Comparison of ENCODE assay signal across 29 cellular contexts in genomic region chr2:27154990-27155615, GRCh38. TPM values are rescaled to one million over a fixed set of nuclear protein-coding genes. Genes with fewer than 3 reads are reported as not detected.
A peak's percentile ranks its signal among the peaks of the same experiment; 100 is the strongest.
DNase-seq lines count a peak whose midpoint lies in the region; ATAC-seq, FAIRE-seq and TF ChIP-seq lines count a peak whose summit lies in the region.
"Had no signal": no experiment of that assay in that cellular context is flagged by ENCODE, and none has a peak within 500 bp of the region (broad histone marks: within the 10 kb centered on the region; RNA-seq: fewer than 3 reads in every experiment).

No MANE protein-coding gene starts in this region.

- H3K27ac ChIP-seq in H1 (ENCODE audit: low read depth, low read length): no peak overlapping the region
- peak overlapping the region; percentile 56 for H3K27ac ChIP-seq in vagina
- H3K27ac ChIP-seq in mesenchymal stem cell (ENCODE audit: low read length, poor library complexity, severe bottlenecking): no peak overlapping the region
- H3K27ac ChIP-seq: GM23248 had no signal

- H3K4me1 ChIP-seq in H1 (replicated peaks in 1 of 4; ENCODE audit: control insufficient read depth in 3 of 4, insufficient read depth in 4 of 4, low read length in 3 of 4) (no peaks in the 10 kb centered on the region; a peak in 1 of 7 replicates), vagina (peaks cover 15% of the 10 kb centered on the region), mesenchymal stem cell (ENCODE audit: control insufficient read depth, insufficient read depth, low read depth, low read length) (no peaks in the 10 kb centered on the region)

- no peak for ATAC-seq in GM19467 (IDR thresholded peaks at IDR 0.05; ENCODE audit: unreplicated experiment)
- ATAC-seq in Right ventricle myocardium superior (ENCODE audit: poor library complexity): no peak
- ATAC-seq: HCT116, Panc1 had no signal

- no peak overlapping the region for H3K23ac ChIP-seq in H1 (ENCODE audit: insufficient read length)
- no peak overlapping the region for H3K23ac ChIP-seq in mesenchymal stem cell (ENCODE audit: low read length in 2 of 2)

- H2AFZ ChIP-seq in H1 (ENCODE audit: low read length) (no peak overlapping the region; the same call in 1 of the 2 replicates), mesenchymal stem cell (ENCODE audit: low read depth, low read length) (no peak overlapping the region)
- H2AFZ ChIP-seq: GM23248 had no signal

- H2BK120ac ChIP-seq in H1 (replicated peaks; ENCODE audit: low read depth, low read length) (no peak overlapping the region), mesenchymal stem cell (ENCODE audit: low read depth, low read length) (no peak overlapping the region)

- H4K8ac ChIP-seq in H1 (ENCODE audit: extremely low read depth, insufficient read depth, low read length): no peak overlapping the region
- H4K8ac ChIP-seq in mesenchymal stem cell (ENCODE audit: low read length): no peak overlapping the region

- DNase-seq in NCI-H2171 treated with DMSO at 0.1 percent for 48 hours (lab: John Stamatoyannopoulos, UW) (peak; percentile 44), NCI-H2171 (lab: John Stamatoyannopoulos, UW) (no peak), H1 (ENCODE audit: low read depth in 1 of 2, low spot score in 2 of 2) (no peak), vagina (ENCODE audit: extremely low spot score in 2 of 2) (no peak), mesenchymal stem cell (no peak), Right ventricle myocardium superior (no peak)
- DNase-seq: 8988T; AML-193; C1 segment of cervical spinal cord; Calu3; CD8-positive, alpha-beta memory T cell; DMS153; GM23248; Kasumi-1; MG63; NCI-H1048; NCI-H1417 treated with DMSO at 0.1 percent for 48 hours; NCI-H187; NCI-H2107; NCI-H345; NCI-H524; NCI-H774 had no signal

- no peaks in the 10 kb centered on the region for H3K23me2 ChIP-seq in H1 (ENCODE audit: low read depth, low read length)

- peaks cover 24% of the 10 kb centered on the region for H3K4me1 Mint-ChIP-seq in nephron
- H3K4me1 Mint-ChIP-seq: CD8-positive, alpha-beta memory T cell had no signal

- no peaks in the 10 kb centered on the region for H3K36me3 ChIP-seq in H1 (ENCODE audit: control insufficient read depth in 2 of 4, insufficient read depth in 4 of 4, low read length in 3 of 4)
- H3K36me3 ChIP-seq in vagina: no peaks in the 10 kb centered on the region
- no peaks in the 10 kb centered on the region for H3K36me3 ChIP-seq in mesenchymal stem cell (ENCODE audit: control insufficient read depth in 1 of 2, insufficient read depth in 2 of 2, low read depth in 1 of 2, low read length in 2 of 2)
- H3K36me3 ChIP-seq: MG63 had no signal

- POLR2A ChIA-PET in H1 (lab: Charles Lee; ENCODE audit: partially characterized antibody): interaction anchor here (1.4 kb wide), 1 partner anchor 8 kb away, joined by 6 read pairs; no protein-coding TSS in a partner anchor

- 0 out of 2 replicates have a peak overlapping the region, but pooled peaks have one; percentile 46 for H2BK5ac ChIP-seq in H1 (ENCODE audit: low read depth, low read length)
- no peak overlapping the region for H2BK5ac ChIP-seq in mesenchymal stem cell (ENCODE audit: low read depth, low read length, poor library complexity, severe bottlenecking)

- H2AK5ac ChIP-seq in H1 (ENCODE audit: low read depth, low read length) (no peak overlapping the region), mesenchymal stem cell (ENCODE audit: low read length, severe bottlenecking) (no peak overlapping the region)

- H3K9me3 Mint-ChIP-seq in nephron: no peaks in the 10 kb centered on the region
- H3K9me3 Mint-ChIP-seq: CD8-positive, alpha-beta memory T cell had no signal

- H3K18ac ChIP-seq in H1 (ENCODE audit: extremely low read depth, low read length): no peak overlapping the region; the same call in 1 of the 2 replicates
- H3K18ac ChIP-seq in mesenchymal stem cell (ENCODE audit: low read depth in 1 of 2, low read length in 2 of 2): no peak overlapping the region

- H3K27me3 ChIP-seq in H1 (replicated peaks in 1 of 4; ENCODE audit: control insufficient read depth in 3 of 4, extremely low read depth in 1 of 4, insufficient read depth in 3 of 4, low read length in 3 of 4): no peaks in the 10 kb centered on the region
- no peaks in the 10 kb centered on the region for H3K27me3 ChIP-seq in vagina
- H3K27me3 ChIP-seq in mesenchymal stem cell (ENCODE audit: control insufficient read depth in 1 of 2, insufficient read depth in 1 of 2, low read length in 2 of 2): peaks cover 4 to 13% of the 10 kb centered on the region in 2 experiments
- H3K27me3 ChIP-seq: MG63 had no signal

- no peaks in the 10 kb centered on the region for H3K79me2 ChIP-seq in H1 (ENCODE audit: control insufficient read depth in 1 of 2, insufficient read depth in 2 of 2, low read length in 2 of 2)

- CTCF ChIA-PET in H1 (lab: Charles Lee; ENCODE audit: partially characterized antibody): interaction anchor here (0.7 to 2.9 kb wide), 7 partner anchors 13 to 162 kb away, joined by 3 to 14 read pairs (median 3); partner anchors contain the start of gene PREB

- H4K20me1 ChIP-seq in H1 (replicated peaks in 1 of 2; ENCODE audit: control insufficient read depth in 1 of 2, insufficient read depth in 2 of 2, low read length in 2 of 2): no peaks in the 10 kb centered on the region

- no peak overlapping the region for H3K14ac ChIP-seq in H1 (ENCODE audit: insufficient read length)
- no peak overlapping the region for H3K14ac ChIP-seq in mesenchymal stem cell (ENCODE audit: low read length in 2 of 2)

- H3K79me1 ChIP-seq in H1 (ENCODE audit: low read depth, low read length) (no peaks in the 10 kb centered on the region), mesenchymal stem cell (replicated peaks; ENCODE audit: low read length, poor library complexity, severe bottlenecking) (no peaks in the 10 kb centered on the region)

- peak overlapping the region; percentile 81 to 99 (median 95) for H3K27ac Mint-ChIP-seq in nephron

- TF ChIP-seq POLR2A in H1 (IDR thresholded peaks at IDR 0.05; ENCODE audit: control extremely low read depth in 1 of 2, low read depth in 2 of 2, low read length in 2 of 2) (no peak), vagina (IDR thresholded peaks at IDR 0.05) (no peak)

- H2BK15ac ChIP-seq in H1 (ENCODE audit: low read length): no peak overlapping the region
- H2BK15ac ChIP-seq in mesenchymal stem cell (ENCODE audit: low read depth, poor library complexity, severe bottlenecking): no peak overlapping the region

- no peak overlapping the region for H3K9ac ChIP-seq in H1 (replicated peaks in 1 of 4; ENCODE audit: extremely low read depth in 1 of 4, low read depth in 3 of 4, low read length in 3 of 4)
- H3K9ac ChIP-seq in mesenchymal stem cell (ENCODE audit: low read length): no peak overlapping the region
- H3K9ac ChIP-seq: GM23248 had no signal

- no peaks in the 10 kb centered on the region for H3K9me3 ChIP-seq in H1 (ENCODE audit: insufficient read depth in 2 of 2, low read depth in 1 of 2, low read length in 1 of 2)
- no peaks in the 10 kb centered on the region for H3K9me3 ChIP-seq in vagina
- no peaks in the 10 kb centered on the region for H3K9me3 ChIP-seq in mesenchymal stem cell (ENCODE audit: control insufficient read depth, low read length)
- H3K9me3 ChIP-seq: MG63 had no signal

- H2BK12ac ChIP-seq in H1 (ENCODE audit: low read depth, low read length) (0 out of 2 replicates have a peak overlapping the region, but pooled peaks have one; percentile 60), mesenchymal stem cell (ENCODE audit: low read length in 2 of 2) (no peak overlapping the region)

- TF ChIP-seq EP300 in H1 (IDR thresholded peaks at IDR 0.05; ENCODE audit: borderline replicate concordance in 1 of 2, low read depth in 2 of 2, low read length in 2 of 2): no peak

- H2BK20ac ChIP-seq in H1 (ENCODE audit: low read length): no peak overlapping the region

- intact Hi-C loops in vagina (cut with DNase I): no loop called here
- intact Hi-C loops in Right ventricle myocardium superior (cut with DNase I): no loop called here

- H4K91ac ChIP-seq in H1 (replicated peaks; ENCODE audit: insufficient read length, low read length) (peak overlapping the region; percentile 52), mesenchymal stem cell (ENCODE audit: low read length) (no peak overlapping the region)

- no peak overlapping the region for H3K4me3 Mint-ChIP-seq in nephron
- H3K4me3 Mint-ChIP-seq: CD8-positive, alpha-beta memory T cell had no signal

- no peak overlapping the region for H3K56ac ChIP-seq in H1 (replicated peaks; ENCODE audit: insufficient read length, low read depth, low read length)

- H3K27me3 Mint-ChIP-seq in nephron (ENCODE audit: low read depth): peaks cover 4% of the 10 kb centered on the region

- TF ChIP-seq RAD21 in H1 (IDR thresholded peaks at IDR 0.05 in 1 of 2, conservative IDR thresholded peaks at IDR 0.05 in 1 of 2; ENCODE audit: low read depth in 2 of 2, low read length in 2 of 2): no peak

- H3K36me3 Mint-ChIP-seq in nephron (ENCODE audit: low read depth): no peaks in the 10 kb centered on the region
- H3K36me3 Mint-ChIP-seq: CD8-positive, alpha-beta memory T cell had no signal

- no peak overlapping the region for H3K4me3 ChIP-seq in H1 (ENCODE audit: extremely low read depth in 1 of 4, insufficient read depth in 2 of 4, low read depth in 3 of 4, low read length in 4 of 4)
- no peak overlapping the region for H3K4me3 ChIP-seq in vagina
- H3K4me3 ChIP-seq in mesenchymal stem cell (ENCODE audit: insufficient read depth in 1 of 2, low read depth in 1 of 2, low read length in 2 of 2): no peak overlapping the region
- H3K4me3 ChIP-seq: GM23248, MG63 had no signal

- H3K4ac ChIP-seq in H1 (replicated peaks; ENCODE audit: insufficient read length, low read depth, low read length): no peak overlapping the region
- no peak overlapping the region for H3K4ac ChIP-seq in mesenchymal stem cell (ENCODE audit: low read depth in 1 of 2, low read length in 2 of 2)

- H3K4me2 ChIP-seq in H1 (ENCODE audit: insufficient read depth in 1 of 2, low read depth in 2 of 2, low read length in 2 of 2) (no peak overlapping the region), mesenchymal stem cell (ENCODE audit: low read length, poor library complexity, severe bottlenecking) (no peak overlapping the region)

- no peak overlapping the region for H4K5ac ChIP-seq in H1 (ENCODE audit: insufficient read length, low read depth, low read length)

- FAIRE-seq in H1 (lab: Jason Lieb, UNC): no peak
- FAIRE-seq: GM12891 had no signal

- 86% methylated on average over 13 of the region's 13 CpGs; no CpG with 5 or more reads in 1 of the 2 experiments for WGBS in H1 (ENCODE audit: extremely low coverage in 1 of 2, insufficient coverage in 1 of 2, insufficient read length in 1 of 2, insufficient replicate concordance in 2 of 2, low coverage in 1 of 2, low lambda C conversion rate in 2 of 2, missing lambda C conversion rate in 1 of 2), 2 experiments
- WGBS in mesenchymal stem cell: 88% methylated on average over 8 of the region's 13 CpGs

- TF ChIP-seq CTCF in H1 (IDR thresholded peaks at IDR 0.05; ENCODE audit: control extremely low read depth in 1 of 3, insufficient read depth in 1 of 3, low read depth in 1 of 3, low read length in 3 of 3): no peak
- no peak for TF ChIP-seq CTCF in nephron (IDR thresholded peaks at IDR 0.05; ENCODE audit: unreplicated experiment in 3 of 3)
- TF ChIP-seq CTCF in vagina (IDR thresholded peaks at IDR 0.05): no peak

RNA-seq across cellular contexts. Expression of gene TCF23, which starts 6.3 kb away (rescaled TPM):
- total RNA-seq in H1 (2021; fragmentation: NEBNext Ultra II Directional; extraction: Animal tissue kit (Norgen Biotek cat#: 25700)): not detected in 2 replicates
- 0.02 TPM in 2 replicates for polyA plus RNA-seq in H1 (2011; rRNA removed)
- polyA plus RNA-seq in H1 (2011; cell fraction: cytosol; rRNA removed): 0.04 TPM
- 0.03 TPM for polyA plus RNA-seq in H1 (2011; cell fraction: nucleus; rRNA removed)
- polyA plus RNA-seq in H1 (2012, experiment 1 of 2): 0.07 TPM in 1 of 4 replicates, not detected in the others
- not detected for polyA plus RNA-seq in H1 (2012, experiment 2 of 2)
- polyA plus RNA-seq in H1 (2013, experiment 1 of 2): not detected
- polyA plus RNA-seq in H1 (2013, experiment 2 of 2): under 0.01 TPM
- not detected in 2 replicates for polyA minus RNA-seq in H1 (2011; rRNA and poly(A)+ RNA removed)
- not detected for polyA minus RNA-seq in H1 (2011; cell fraction: cytosol; rRNA and poly(A)+ RNA removed)
- not detected for polyA minus RNA-seq in H1 (2011; cell fraction: nucleus; rRNA and poly(A)+ RNA removed)
- total RNA-seq in vagina: 7.4 TPM
- not detected for polyA plus RNA-seq in mesenchymal stem cell (2013, experiment 1 of 2)
- polyA plus RNA-seq in mesenchymal stem cell (2013, experiment 2 of 2): not detected
- not detected for total RNA-seq in Right ventricle myocardium superior
- total RNA-seq: Calu3; CD8-positive, alpha-beta memory T cell; G401; GM23248; SK-MEL-5 had no signal
- polyA plus RNA-seq: CD8-positive, alpha-beta memory T cell; GM23248 had no signal

RNA-seq across cellular contexts. Expression of gene PRR30, which starts 15.9 kb away (rescaled TPM):
- not detected in 2 replicates for total RNA-seq in H1 (2021; fragmentation: NEBNext Ultra II Directional; extraction: Animal tissue kit (Norgen Biotek cat#: 25700))
- polyA plus RNA-seq in H1 (2011; rRNA removed): not detected in 2 replicates
- polyA plus RNA-seq in H1 (2011; cell fraction: cytosol; rRNA removed): not detected
- not detected for polyA plus RNA-seq in H1 (2011; cell fraction: nucleus; rRNA removed)
- not detected in 4 replicates for polyA plus RNA-seq in H1 (2012, experiment 1 of 2)
- not detected for polyA plus RNA-seq in H1 (2012, experiment 2 of 2)
- not detected for polyA plus RNA-seq in H1 (2013, experiment 1 of 2)
- polyA plus RNA-seq in H1 (2013, experiment 2 of 2): not detected
- not detected in 2 replicates for polyA minus RNA-seq in H1 (2011; rRNA and poly(A)+ RNA removed)
- polyA minus RNA-seq in H1 (2011; cell fraction: cytosol; rRNA and poly(A)+ RNA removed): not detected
- not detected for polyA minus RNA-seq in H1 (2011; cell fraction: nucleus; rRNA and poly(A)+ RNA removed)
- total RNA-seq in vagina (not detected), Right ventricle myocardium superior (not detected)
- not detected for polyA plus RNA-seq in mesenchymal stem cell (2013, experiment 1 of 2)
- not detected for polyA plus RNA-seq in mesenchymal stem cell (2013, experiment 2 of 2)
- total RNA-seq: Calu3; CD8-positive, alpha-beta memory T cell; G401; GM23248; SK-MEL-5 had no signal
- polyA plus RNA-seq: CD8-positive, alpha-beta memory T cell; GM23248 had no signal

RNA-seq across cellular contexts. Expression of gene PREB, which starts 20.7 kb away (rescaled TPM):
- 51.2 and 54.1 TPM in 2 replicates for total RNA-seq in H1 (2021; fragmentation: NEBNext Ultra II Directional; extraction: Animal tissue kit (Norgen Biotek cat#: 25700))
- polyA plus RNA-seq in H1 (2011; rRNA removed): 72.2 and 74.4 TPM in 2 replicates
- 71.6 TPM for polyA plus RNA-seq in H1 (2011; cell fraction: cytosol; rRNA removed)
- 92.0 TPM for polyA plus RNA-seq in H1 (2011; cell fraction: nucleus; rRNA removed)
- polyA plus RNA-seq in H1 (2012, experiment 1 of 2): 36.7 to 55.6 TPM (median 49.3 TPM) in 4 replicates
- polyA plus RNA-seq in H1 (2012, experiment 2 of 2): 69.2 TPM
- polyA plus RNA-seq in H1 (2013, experiment 1 of 2): 37.6 TPM
- 36.8 TPM for polyA plus RNA-seq in H1 (2013, experiment 2 of 2)
- 87.7 and 101 TPM in 2 replicates for polyA minus RNA-seq in H1 (2011; rRNA and poly(A)+ RNA removed)
- polyA minus RNA-seq in H1 (2011; cell fraction: cytosol; rRNA and poly(A)+ RNA removed): 21.7 TPM
- 27.5 TPM for polyA minus RNA-seq in H1 (2011; cell fraction: nucleus; rRNA and poly(A)+ RNA removed)
- 57.5 TPM for total RNA-seq in vagina
- polyA plus RNA-seq in mesenchymal stem cell (2013, experiment 1 of 2): 38.5 TPM
- polyA plus RNA-seq in mesenchymal stem cell (2013, experiment 2 of 2): 38.0 TPM
- 50.6 TPM for total RNA-seq in Right ventricle myocardium superior

RNA-seq across cellular contexts. Expression of gene ABHD1, which starts 31.5 kb away (rescaled TPM):
- total RNA-seq in H1 (2021; fragmentation: NEBNext Ultra II Directional; extraction: Animal tissue kit (Norgen Biotek cat#: 25700)): 0.20 and 0.50 TPM in 2 replicates
- polyA plus RNA-seq in H1 (2011; rRNA removed): 0.88 and 1.1 TPM in 2 replicates
- 0.70 TPM for polyA plus RNA-seq in H1 (2011; cell fraction: cytosol; rRNA removed)
- 0.94 TPM for polyA plus RNA-seq in H1 (2011; cell fraction: nucleus; rRNA removed)
- 0.35 to 0.93 TPM (median 0.38 TPM) in 4 replicates for polyA plus RNA-seq in H1 (2012, experiment 1 of 2)
- polyA plus RNA-seq in H1 (2012, experiment 2 of 2): not detected
- 0.26 TPM for polyA plus RNA-seq in H1 (2013, experiment 1 of 2)
- 0.15 TPM for polyA plus RNA-seq in H1 (2013, experiment 2 of 2)
- polyA minus RNA-seq in H1 (2011; rRNA and poly(A)+ RNA removed): 0.28 and 0.78 TPM in 2 replicates
- not detected for polyA minus RNA-seq in H1 (2011; cell fraction: cytosol; rRNA and poly(A)+ RNA removed)
- polyA minus RNA-seq in H1 (2011; cell fraction: nucleus; rRNA and poly(A)+ RNA removed): 0.80 TPM
- total RNA-seq in vagina (not detected), Right ventricle myocardium superior (4.0 TPM)
- not detected for polyA plus RNA-seq in mesenchymal stem cell (2013, experiment 1 of 2)
- polyA plus RNA-seq in mesenchymal stem cell (2013, experiment 2 of 2): 0.10 TPM
- total RNA-seq: G401, GM23248 had no signal
- polyA plus RNA-seq: GM23248 had no signal

RNA-seq across cellular contexts. Expression of gene CGREF1, which starts 36.2 kb away (rescaled TPM):
- total RNA-seq in H1 (2021; fragmentation: NEBNext Ultra II Directional; extraction: Animal tissue kit (Norgen Biotek cat#: 25700)): 3.4 and 3.5 TPM in 2 replicates
- polyA plus RNA-seq in H1 (2011; rRNA removed): 2.5 and 3.7 TPM in 2 replicates
- polyA plus RNA-seq in H1 (2011; cell fraction: cytosol; rRNA removed): 3.6 TPM
- polyA plus RNA-seq in H1 (2011; cell fraction: nucleus; rRNA removed): 4.3 TPM
- 2.3 to 4.1 TPM (median 3.1 TPM) in 4 replicates for polyA plus RNA-seq in H1 (2012, experiment 1 of 2)
- polyA plus RNA-seq in H1 (2012, experiment 2 of 2): 1.6 TPM
- polyA plus RNA-seq in H1 (2013, experiment 1 of 2): 6.9 TPM
- 7.4 TPM for polyA plus RNA-seq in H1 (2013, experiment 2 of 2)
- 2.1 and 2.7 TPM in 2 replicates for polyA minus RNA-seq in H1 (2011; rRNA and poly(A)+ RNA removed)
- 2.7 TPM for polyA minus RNA-seq in H1 (2011; cell fraction: cytosol; rRNA and poly(A)+ RNA removed)
- polyA minus RNA-seq in H1 (2011; cell fraction: nucleus; rRNA and poly(A)+ RNA removed): 1.00 TPM
- total RNA-seq in vagina (2.2 TPM), Right ventricle myocardium superior (1.4 TPM)
- polyA plus RNA-seq in mesenchymal stem cell (2013, experiment 1 of 2): 0.68 TPM
- polyA plus RNA-seq in mesenchymal stem cell (2013, experiment 2 of 2): 0.84 TPM
